12 cellular contexts compared by ENCODE assay signal in the genomic region with DNA sequence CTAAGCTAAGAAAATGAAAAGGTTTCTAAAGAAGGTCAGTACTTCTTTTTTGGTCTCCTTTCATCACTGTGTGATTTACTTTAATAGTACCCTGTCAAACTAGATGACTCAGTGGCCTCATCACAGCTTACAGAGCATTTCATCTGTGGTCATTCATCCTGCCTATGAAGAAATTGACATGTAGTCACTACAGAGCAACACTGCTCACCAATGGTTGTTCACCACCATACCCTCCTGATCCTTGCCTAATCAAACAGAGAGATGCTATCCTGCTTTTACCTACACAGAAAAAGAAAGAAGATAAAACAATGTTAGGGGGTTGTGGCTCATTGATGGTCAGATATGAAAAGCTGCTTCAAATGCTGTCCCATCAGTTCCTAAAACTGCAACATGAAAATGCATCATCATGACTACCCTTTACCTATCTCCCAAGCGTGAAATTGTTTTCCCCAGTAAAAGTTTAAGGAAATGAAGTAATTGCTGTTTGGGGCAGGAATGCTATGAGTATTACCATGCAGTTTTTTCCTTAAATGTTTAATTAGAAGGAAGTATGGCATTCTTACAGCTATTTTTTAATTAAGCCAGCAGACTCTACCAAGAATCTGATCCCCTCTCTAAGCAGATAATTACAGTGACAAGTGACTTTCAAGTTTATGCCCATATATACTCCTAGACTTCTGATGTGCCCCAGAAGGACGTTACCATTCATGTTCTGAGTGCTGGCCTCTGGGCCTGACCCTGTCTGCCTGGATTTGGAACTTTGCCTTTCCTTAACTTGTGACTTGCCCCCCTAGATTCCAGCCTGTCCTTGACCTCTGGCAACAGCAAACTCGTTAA. TPM values are rescaled to one million over a fixed set of nuclear protein-coding genes. Genes with fewer than 3 reads are reported as not detected.
A peak's percentile ranks its signal among the peaks of the same experiment; 100 is the strongest.
DNase-seq lines count a peak whose midpoint lies in the region; ATAC-seq, FAIRE-seq and TF ChIP-seq lines count a peak whose summit lies in the region.
"Had no signal": no experiment of that assay in that cellular context is flagged by ENCODE, and none has a peak within 500 bp of the region (broad histone marks: within the 10 kb centered on the region; RNA-seq: fewer than 3 reads in every experiment).

No MANE protein-coding gene starts in this region.

- no peaks in the 10 kb centered on the region for H3K36me3 Mint-ChIP-seq in activated CD8-positive, alpha-beta T cell treated with anti-CD3 and anti-CD28 coated beads for 36 hours (ENCODE audit: low read depth)
- no peaks in the 10 kb centered on the region for H3K36me3 Mint-ChIP-seq in activated CD8-positive, alpha-beta T cell treated with anti-CD3 and anti-CD28 coated beads, Interleukin-2, amount 10 ng/mL, durations not matched to agents 7 days and 5 days (ENCODE audit: low read depth)

- peaks cover 3% of the 10 kb centered on the region for H3K9me3 Mint-ChIP-seq in activated CD8-positive, alpha-beta T cell treated with anti-CD3 and anti-CD28 coated beads for 36 hours
- no peaks in the 10 kb centered on the region for H3K9me3 Mint-ChIP-seq in activated CD8-positive, alpha-beta T cell treated with anti-CD3 and anti-CD28 coated beads, Interleukin-2, amount 10 ng/mL, durations not matched to agents 7 days and 5 days (ENCODE audit: insufficient read depth)
- H3K9me3 Mint-ChIP-seq: T-helper 2 cell treated with Interferon-gamma antibody and Interleukin-4, amounts not matched to agents 5 μg/mL and 100 μg/mL, for 36 hours had no signal

- POLR2A ChIA-PET in activated CD8-positive, alpha-beta T cell treated with anti-CD3 and anti-CD28 coated beads for 36 hours (lab: Charles Lee): no interaction called here
- POLR2A ChIA-PET in activated CD8-positive, alpha-beta T cell treated with anti-CD3 and anti-CD28 coated beads, Interleukin-2, amount 10 ng/mL, durations not matched to agents 7 days and 5 days (lab: Charles Lee): interaction anchor here (0.8 kb wide), 1 partner anchor 17 kb away, joined by 4 read pairs; no protein-coding TSS in a partner anchor
- POLR2A ChIA-PET in Panc1 (lab: Charles Lee): interaction anchor here (0.6 kb wide), 1 partner anchor 17 kb away, joined by 3 read pairs; no protein-coding TSS in a partner anchor

- no peaks in the 10 kb centered on the region for H3K36me3 ChIP-seq in Panc1 (ENCODE audit: control insufficient read depth, insufficient read depth, low read length)
- H3K36me3 ChIP-seq: tibial nerve had no signal

- in situ Hi-C loops in Panc1 (cut with HindIII; ENCODE audit: low pct_unique_long_range_greater_than_20kb, low sequenced_read_pairs): no loop called here

- H3K4me1 ChIP-seq in Panc1 (ENCODE audit: control insufficient read depth, insufficient read depth, low read length): no peaks in the 10 kb centered on the region; the same call in 1 of the 2 replicates
- H3K4me1 ChIP-seq: tibial nerve had no signal

- intact Hi-C loops in activated CD8-positive, alpha-beta T cell treated with anti-CD3 and anti-CD28 coated beads for 36 hours (cut with micrococcal nuclease): no loop called here
- intact Hi-C loops in Panc1 (cut with micrococcal nuclease; ENCODE audit: unreplicated experiment): no loop called here

- no peak overlapping the region for H3K4me3 Mint-ChIP-seq in activated CD8-positive, alpha-beta T cell treated with anti-CD3 and anti-CD28 coated beads for 36 hours
- no peak overlapping the region for H3K4me3 Mint-ChIP-seq in activated CD8-positive, alpha-beta T cell treated with anti-CD3 and anti-CD28 coated beads, Interleukin-2, amount 10 ng/mL, durations not matched to agents 7 days and 5 days
- H3K4me3 Mint-ChIP-seq: T-helper 2 cell treated with Interferon-gamma antibody and Interleukin-4, amounts not matched to agents 5 μg/mL and 100 μg/mL, for 36 hours had no signal

- no TSS peak for BruUV-seq in Panc1 (replicated peaks; lab: Mats Ljungman, UMichigan)

- ATAC-seq in activated CD8-positive, alpha-beta T cell treated with anti-CD3 and anti-CD28 coated beads for 36 hours: peak; percentile 93
- ATAC-seq in activated CD8-positive, alpha-beta T cell treated with anti-CD3 and anti-CD28 coated beads, Interleukin-2, amount 10 ng/mL, durations not matched to agents 7 days and 5 days: no peak
- no peak for ATAC-seq in Panc1
- peak; percentile 78 for ATAC-seq in stimulated activated naive CD8-positive, alpha-beta T cell treated with anti-CD3 and anti-CD28 coated beads, Interleukin-15, Interleukin-2, amounts not matched to agents 100 U/mL and 50 U/mL, for 24 hours

- no peak overlapping the region for H3K4me3 ChIP-seq in Panc1 (ENCODE audit: low read depth in 2 of 2, low read length in 2 of 2)
- H3K4me3 ChIP-seq: dorsolateral prefrontal cortex, tibial nerve had no signal

- no peaks in the 10 kb centered on the region for H3K27me3 ChIP-seq in Panc1 (ENCODE audit: control insufficient read depth, insufficient read depth, low read length)
- H3K27me3 ChIP-seq: tibial nerve had no signal

- peaks cover 11% of the 10 kb centered on the region for H3K27me3 Mint-ChIP-seq in activated CD8-positive, alpha-beta T cell treated with anti-CD3 and anti-CD28 coated beads for 36 hours
- H3K27me3 Mint-ChIP-seq in activated CD8-positive, alpha-beta T cell treated with anti-CD3 and anti-CD28 coated beads, Interleukin-2, amount 10 ng/mL, durations not matched to agents 7 days and 5 days (ENCODE audit: low read depth): peaks cover 10% of the 10 kb centered on the region

- peak; percentile 10 for DNase-seq in activated CD8-positive, alpha-beta T cell treated with anti-CD3 and anti-CD28 coated beads for 36 hours
- no peak for DNase-seq in activated CD8-positive, alpha-beta T cell treated with anti-CD3 and anti-CD28 coated beads, Interleukin-2, amount 10 ng/mL, durations not matched to agents 7 days and 5 days
- DNase-seq in Panc1 (ENCODE audit: low read depth, low spot score): peak; percentile 79
- peak; percentile 33 to 45 for DNase-seq in erythroblast (lab: John Stamatoyannopoulos, UW)
- no peak for DNase-seq in stimulated activated naive CD8-positive, alpha-beta T cell treated with anti-CD3 and anti-CD28 coated beads, Interleukin-15, Interleukin-2, amounts not matched to agents 100 U/mL and 50 U/mL, for 24 hours
- no peak for DNase-seq in islet precursor cell
- DNase-seq in GM12892 (ENCODE audit: insufficient read length): no peak
- DNase-seq in SHP77 treated with DMSO at 0.1 percent for 48 hours (lab: John Stamatoyannopoulos, UW): no peak
- DNase-seq: dorsolateral prefrontal cortex, nucleus accumbens had no signal

- no peak for TF ChIP-seq CTCF in activated CD8-positive, alpha-beta T cell treated with anti-CD3 and anti-CD28 coated beads for 36 hours (IDR thresholded peaks at IDR 0.05)
- no peak for TF ChIP-seq CTCF in Panc1 (IDR thresholded peaks at IDR 0.05)

- peak overlapping the region; percentile 23 for H3K27ac Mint-ChIP-seq in activated CD8-positive, alpha-beta T cell treated with anti-CD3 and anti-CD28 coated beads for 36 hours
- no peak overlapping the region for H3K27ac Mint-ChIP-seq in activated CD8-positive, alpha-beta T cell treated with anti-CD3 and anti-CD28 coated beads, Interleukin-2, amount 10 ng/mL, durations not matched to agents 7 days and 5 days
- H3K27ac Mint-ChIP-seq: T-helper 2 cell treated with Interferon-gamma antibody and Interleukin-4, amounts not matched to agents 5 μg/mL and 100 μg/mL, for 36 hours had no signal

- no peak overlapping the region for H3K27ac ChIP-seq in Panc1 (ENCODE audit: low read length)
- H3K27ac ChIP-seq: dorsolateral prefrontal cortex, tibial nerve had no signal

- CTCF ChIA-PET in activated CD8-positive, alpha-beta T cell treated with anti-CD3 and anti-CD28 coated beads for 36 hours (lab: Charles Lee): interaction anchor here (1.1 to 1.9 kb wide), 2 partner anchors 17 to 18 kb away, joined by 5 to 6 read pairs; no protein-coding TSS in a partner anchor
- CTCF ChIA-PET in activated CD8-positive, alpha-beta T cell treated with anti-CD3 and anti-CD28 coated beads, Interleukin-2, amount 10 ng/mL, durations not matched to agents 7 days and 5 days (lab: Charles Lee): interaction anchor here (1.2 to 1.6 kb wide), 2 partner anchors 16 to 431 kb away, joined by 3 to 7 read pairs; no protein-coding TSS in a partner anchor
- CTCF ChIA-PET in Panc1 (lab: Charles Lee): no interaction called here

- H3K4me1 Mint-ChIP-seq in activated CD8-positive, alpha-beta T cell treated with anti-CD3 and anti-CD28 coated beads for 36 hours (ENCODE audit: low read depth): peaks cover 2% of the 10 kb centered on the region
- H3K4me1 Mint-ChIP-seq in activated CD8-positive, alpha-beta T cell treated with anti-CD3 and anti-CD28 coated beads, Interleukin-2, amount 10 ng/mL, durations not matched to agents 7 days and 5 days (ENCODE audit: low read depth): peaks cover 11% of the 10 kb centered on the region

- no peaks in the 10 kb centered on the region for H3K9me3 ChIP-seq in Panc1 (ENCODE audit: control insufficient read depth, insufficient read depth, low read depth, low read length)
- H3K9me3 ChIP-seq: tibial nerve had no signal

- no peak for FAIRE-seq in GM12892 (lab: Jason Lieb, UNC)

- TF ChIP-seq POLR2A in erythroblast (IDR thresholded peaks at IDR 0.05; ENCODE audit: low read length) (no peak), GM12892 (IDR thresholded peaks at IDR 0.05; ENCODE audit: low read depth, low read length) (no peak)

RNA-seq across cellular contexts. Expression of gene FBXO28, which starts 46.1 kb away (rescaled TPM):
- 10 to 100 TPM; 21.5 to 21.7 TPM for total RNA-seq in activated CD8-positive, alpha-beta T cell treated with anti-CD3 and anti-CD28 coated beads for 36 hours
- 10 to 100 TPM; 26.4 to 28.4 TPM for total RNA-seq in activated CD8-positive, alpha-beta T cell treated with anti-CD3 and anti-CD28 coated beads, Interleukin-2, amount 10 ng/mL, durations not matched to agents 7 days and 5 days
- 36.6 TPM for total RNA-seq in Panc1 (2021; ENCODE audit: unreplicated experiment)
- 19.0 TPM for polyA plus RNA-seq in Panc1 (2012; ENCODE audit: insufficient read length)
- polyA plus RNA-seq in GM12892 (2012; ENCODE audit: missing spikeins): 10.1 TPM

Comparison
In these comparisons a context has a peak if more than half of its experiments do, and no peak if none do; other contexts are left out.
1. ATAC-seq: peak in activated CD8-positive, alpha-beta T cell treated with anti-CD3 and anti-CD28 coated beads for 36 hours (single experiment) and stimulated activated naive CD8-positive, alpha-beta T cell treated with anti-CD3 and anti-CD28 coated beads, Interleukin-15, Interleukin-2, amounts not matched to agents 100 U/mL and 50 U/mL, for 24 hours (single experiment); none in activated CD8-positive, alpha-beta T cell treated with anti-CD3 and anti-CD28 coated beads, Interleukin-2, amount 10 ng/mL, durations not matched to agents 7 days and 5 days (single experiment) and Panc1 (single experiment).
2. DNase-seq: peak in activated CD8-positive, alpha-beta T cell treated with anti-CD3 and anti-CD28 coated beads for 36 hours (single experiment), Panc1 (single experiment) and erythroblast (2 of 2); none in activated CD8-positive, alpha-beta T cell treated with anti-CD3 and anti-CD28 coated beads, Interleukin-2, amount 10 ng/mL, durations not matched to agents 7 days and 5 days (single experiment), stimulated activated naive CD8-positive, alpha-beta T cell treated with anti-CD3 and anti-CD28 coated beads, Interleukin-15, Interleukin-2, amounts not matched to agents 100 U/mL and 50 U/mL, for 24 hours (single experiment), islet precursor cell (single experiment), GM12892 (single experiment) and SHP77 treated with DMSO at 0.1 percent for 48 hours (single experiment).